In genomic region chr6:144377586-144377985, GRCh38 we compare ENCODE assay signal across 8 cellular contexts.
DNase-seq lines count a peak whose midpoint lies in the region; ATAC-seq lines count a peak whose summit lies in the region.
"Had no signal": no experiment of that assay in that cellular context is flagged by ENCODE, and none has a peak within 500 bp of the region (broad histone marks: within the 10 kb centered on the region; RNA-seq: fewer than 3 reads in every experiment).

No MANE protein-coding gene starts in this region.

- ATAC-seq in activated naive CD8-positive, alpha-beta T cell treated with anti-CD3 and anti-CD28 coated beads, Interleukin-2, amount 50 U/mL, for 24 hours: peak; percentile 51
- ATAC-seq in stimulated activated naive CD8-positive, alpha-beta T cell treated with anti-CD3 and anti-CD28 coated beads, Interleukin-15, Interleukin-2, amounts not matched to agents 100 U/mL and 50 U/mL, for 24 hours: peak; percentile 51
- ATAC-seq in left lobe of liver: no peak
- no peak for ATAC-seq in GM21447 (IDR thresholded peaks at IDR 0.05; ENCODE audit: unreplicated experiment)

- H3K27ac Mint-ChIP-seq in activated naive CD8-positive, alpha-beta T cell treated with anti-CD3 and anti-CD28 coated beads, Interleukin-2, amount 50 U/mL, for 24 hours: peak overlapping the region; percentile 40

- H3K36me3 Mint-ChIP-seq in activated naive CD8-positive, alpha-beta T cell treated with anti-CD3 and anti-CD28 coated beads, Interleukin-2, amount 50 U/mL, for 24 hours (ENCODE audit: low read depth): peaks cover 27% of the 10 kb centered on the region

- H3K4me3 Mint-ChIP-seq in activated naive CD8-positive, alpha-beta T cell treated with anti-CD3 and anti-CD28 coated beads, Interleukin-2, amount 50 U/mL, for 24 hours: no peak overlapping the region

- H3K9me3 Mint-ChIP-seq in activated naive CD8-positive, alpha-beta T cell treated with anti-CD3 and anti-CD28 coated beads, Interleukin-2, amount 50 U/mL, for 24 hours: peaks cover 29% of the 10 kb centered on the region

- DNase-seq in H4 (ENCODE audit: low spot score): peak; percentile 3
- no peak for DNase-seq in activated naive CD8-positive, alpha-beta T cell treated with anti-CD3 and anti-CD28 coated beads, Interleukin-2, amount 50 U/mL, for 24 hours
- peak; percentile 47 for DNase-seq in hepatic stellate cell (ENCODE audit: low spot score)
- no peak for DNase-seq in stimulated activated naive CD8-positive, alpha-beta T cell treated with anti-CD3 and anti-CD28 coated beads, Interleukin-15, Interleukin-2, amounts not matched to agents 100 U/mL and 50 U/mL, for 24 hours
- DNase-seq in stimulated activated CD4-positive, alpha-beta T cell treated with anti-CD3 and anti-CD28 coated beads, Interleukin-15, amount 100 ng/mL, for 24 hours: no peak
- no peak for DNase-seq in left lobe of liver (ENCODE audit: low spot score)
- DNase-seq: effector memory CD4-positive, alpha-beta T cell had no signal

- no peaks in the 10 kb centered on the region for H3K27me3 Mint-ChIP-seq in activated naive CD8-positive, alpha-beta T cell treated with anti-CD3 and anti-CD28 coated beads, Interleukin-2, amount 50 U/mL, for 24 hours

- peaks cover 42% of the 10 kb centered on the region for H3K4me1 Mint-ChIP-seq in activated naive CD8-positive, alpha-beta T cell treated with anti-CD3 and anti-CD28 coated beads, Interleukin-2, amount 50 U/mL, for 24 hours

Comparison
In these comparisons a context has a peak if more than half of its experiments do, and no peak if none do; other contexts are left out.
1. DNase-seq: peak in H4 (single experiment) and hepatic stellate cell (single experiment); none in activated naive CD8-positive, alpha-beta T cell treated with anti-CD3 and anti-CD28 coated beads, Interleukin-2, amount 50 U/mL, for 24 hours (single experiment), stimulated activated naive CD8-positive, alpha-beta T cell treated with anti-CD3 and anti-CD28 coated beads, Interleukin-15, Interleukin-2, amounts not matched to agents 100 U/mL and 50 U/mL, for 24 hours (single experiment), stimulated activated CD4-positive, alpha-beta T cell treated with anti-CD3 and anti-CD28 coated beads, Interleukin-15, amount 100 ng/mL, for 24 hours (single experiment) and left lobe of liver (single experiment).
2. ATAC-seq: peak in activated naive CD8-positive, alpha-beta T cell treated with anti-CD3 and anti-CD28 coated beads, Interleukin-2, amount 50 U/mL, for 24 hours (single experiment) and stimulated activated naive CD8-positive, alpha-beta T cell treated with anti-CD3 and anti-CD28 coated beads, Interleukin-15, Interleukin-2, amounts not matched to agents 100 U/mL and 50 U/mL, for 24 hours (single experiment); none in left lobe of liver (single experiment) and GM21447 (single experiment).